Comparison of ENCODE assay signal across 10 cellular contexts in the genomic region with DNA sequence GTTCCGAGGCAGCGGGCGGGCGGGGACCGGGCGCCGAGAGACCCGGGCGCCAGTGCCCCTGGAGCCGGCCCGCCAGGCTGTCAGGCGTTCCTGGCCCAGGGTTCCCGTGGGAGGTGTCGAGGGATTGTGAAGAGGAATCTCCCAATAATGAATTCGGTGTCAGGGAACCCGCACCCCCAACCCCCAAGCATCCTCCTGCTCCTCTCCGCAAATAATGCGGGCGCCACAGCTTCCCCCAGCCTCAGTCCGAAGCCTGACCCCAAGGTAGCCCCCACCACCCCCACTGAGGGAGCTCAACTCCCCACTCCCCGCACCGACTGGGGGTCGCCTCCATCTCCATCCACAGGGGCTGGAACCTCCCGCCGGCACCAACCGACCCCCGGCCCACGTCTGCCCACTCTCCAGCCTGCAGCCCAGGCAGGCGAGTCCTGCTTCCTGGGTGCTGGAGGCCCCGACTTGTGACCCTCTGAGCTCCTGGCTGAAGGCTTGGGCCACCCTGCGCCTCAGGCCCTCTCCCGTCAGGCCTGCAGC. TPM values are rescaled to one million over a fixed set of nuclear protein-coding genes. Genes with fewer than 3 reads are reported as not detected.
DNase-seq lines count a peak whose midpoint lies in the region; ATAC-seq lines count a peak whose summit lies in the region.
"Had no signal": no experiment of that assay in that cellular context is flagged by ENCODE, and none has a peak within 500 bp of the region (broad histone marks: within the 10 kb centered on the region; RNA-seq: fewer than 3 reads in every experiment).

No MANE protein-coding gene starts in this region.

- DNase-seq in activated T-cell treated with anti-CD3 and anti-CD28 coated beads, Interleukin-2, amount 50 U/mL, for 4 hours, result no peak
- DNase-seq in activated T-cell treated with anti-CD3 and anti-CD28 coated beads for 4 hours, result no peak
- DNase-seq in activated T-helper 2 cell treated with anti-CD3 and anti-CD28 coated beads, Interferon-gamma antibody, Interleukin-2, Interleukin-4, amounts not matched to agents 10 μg/mL and 5 μg/mL and 100 μg/mL, durations not matched to agents 14 hours and 24 hours and 36 hours (ENCODE audit: low spot score), result no peak
- no peak for DNase-seq in immature natural killer cell
- DNase-seq in cerebellar nuclear complex (lab: John Stamatoyannopoulos, UW), result no peak
- DNase-seq in Kasumi-1 (lab: John Stamatoyannopoulos, UW), result no peak
- no peak for DNase-seq in A172 (ENCODE audit: low spot score)
- DNase-seq: activated effector memory CD4-positive, alpha-beta T cell treated with anti-CD3 and anti-CD28 coated beads, Interleukin-2, amount 50 U/mL, for 16 hours; NK-92 treated with Interleukin-12 subunit alpha and Interleukin-12 subunit beta, amount 100 ng/mL, for 24 hours had no signal

- intact Hi-C loops in activated T-helper 2 cell treated with anti-CD3 and anti-CD28 coated beads, Interferon-gamma antibody, Interleukin-2, Interleukin-4, amounts not matched to agents 10 μg/mL and 5 μg/mL and 100 μg/mL, durations not matched to agents 14 hours and 24 hours and 36 hours (cut with micrococcal nuclease), result no loop called here

- no peaks in the 10 kb centered on the region for H3K9me3 Mint-ChIP-seq in activated T-cell treated with anti-CD3 and anti-CD28 coated beads, Interleukin-2, amount 50 U/mL, for 4 hours
- no peaks in the 10 kb centered on the region for H3K9me3 Mint-ChIP-seq in activated T-helper 2 cell treated with anti-CD3 and anti-CD28 coated beads, Interferon-gamma antibody, Interleukin-2, Interleukin-4, amounts not matched to agents 10 μg/mL and 5 μg/mL and 100 μg/mL, durations not matched to agents 14 hours and 24 hours and 36 hours
- no peaks in the 10 kb centered on the region for H3K9me3 Mint-ChIP-seq in immature natural killer cell
- H3K9me3 Mint-ChIP-seq in stimulated activated memory B cell treated with anti-CD40 and anti-IgM and Interleukin-4, amounts not matched to agents 10 μg/mL and 1 μg/mL and 100 μg/mL, for 72 hours, result no peaks in the 10 kb centered on the region

- no peaks in the 10 kb centered on the region for H3K36me3 Mint-ChIP-seq in activated T-cell treated with anti-CD3 and anti-CD28 coated beads, Interleukin-2, amount 50 U/mL, for 4 hours (ENCODE audit: insufficient read depth)
- no peaks in the 10 kb centered on the region for H3K36me3 Mint-ChIP-seq in activated T-helper 2 cell treated with anti-CD3 and anti-CD28 coated beads, Interferon-gamma antibody, Interleukin-2, Interleukin-4, amounts not matched to agents 10 μg/mL and 5 μg/mL and 100 μg/mL, durations not matched to agents 14 hours and 24 hours and 36 hours (ENCODE audit: low read depth)
- H3K36me3 Mint-ChIP-seq in immature natural killer cell, result peaks cover 0 to 7% (median 0%) of the 10 kb centered on the region in 3 donors
- no peaks in the 10 kb centered on the region for H3K36me3 Mint-ChIP-seq in stimulated activated memory B cell treated with anti-CD40 and anti-IgM and Interleukin-4, amounts not matched to agents 10 μg/mL and 1 μg/mL and 100 μg/mL, for 72 hours

- peaks cover 8% of the 10 kb centered on the region for H3K4me1 Mint-ChIP-seq in activated T-cell treated with anti-CD3 and anti-CD28 coated beads, Interleukin-2, amount 50 U/mL, for 4 hours (ENCODE audit: low read depth)
- no peaks in the 10 kb centered on the region for H3K4me1 Mint-ChIP-seq in activated T-helper 2 cell treated with anti-CD3 and anti-CD28 coated beads, Interferon-gamma antibody, Interleukin-2, Interleukin-4, amounts not matched to agents 10 μg/mL and 5 μg/mL and 100 μg/mL, durations not matched to agents 14 hours and 24 hours and 36 hours (ENCODE audit: low read depth)
- H3K4me1 Mint-ChIP-seq in immature natural killer cell, result peaks cover 0 to 5% of the 10 kb centered on the region in 2 donors
- peaks cover 17% of the 10 kb centered on the region for H3K4me1 Mint-ChIP-seq in stimulated activated memory B cell treated with anti-CD40 and anti-IgM and Interleukin-4, amounts not matched to agents 10 μg/mL and 1 μg/mL and 100 μg/mL, for 72 hours

- peak overlapping the region; percentile 53 for H3K4me3 Mint-ChIP-seq in activated T-cell treated with anti-CD3 and anti-CD28 coated beads, Interleukin-2, amount 50 U/mL, for 4 hours
- peak overlapping the region; percentile 47 for H3K4me3 Mint-ChIP-seq in activated T-helper 2 cell treated with anti-CD3 and anti-CD28 coated beads, Interferon-gamma antibody, Interleukin-2, Interleukin-4, amounts not matched to agents 10 μg/mL and 5 μg/mL and 100 μg/mL, durations not matched to agents 14 hours and 24 hours and 36 hours (ENCODE audit: low read depth)
- peak overlapping the region; percentile 15 to 62 (median 49) for H3K4me3 Mint-ChIP-seq in immature natural killer cell
- peak overlapping the region; percentile 60 for H3K4me3 Mint-ChIP-seq in stimulated activated memory B cell treated with anti-CD40 and anti-IgM and Interleukin-4, amounts not matched to agents 10 μg/mL and 1 μg/mL and 100 μg/mL, for 72 hours

- H3K27ac Mint-ChIP-seq in activated T-helper 2 cell treated with anti-CD3 and anti-CD28 coated beads, Interferon-gamma antibody, Interleukin-2, Interleukin-4, amounts not matched to agents 10 μg/mL and 5 μg/mL and 100 μg/mL, durations not matched to agents 14 hours and 24 hours and 36 hours, result no peak overlapping the region
- H3K27ac Mint-ChIP-seq in immature natural killer cell, result no peak overlapping the region
- peak overlapping the region; percentile 48 for H3K27ac Mint-ChIP-seq in stimulated activated memory B cell treated with anti-CD40 and anti-IgM and Interleukin-4, amounts not matched to agents 10 μg/mL and 1 μg/mL and 100 μg/mL, for 72 hours

- peaks cover 27% of the 10 kb centered on the region for H3K27me3 Mint-ChIP-seq in activated T-cell treated with anti-CD3 and anti-CD28 coated beads, Interleukin-2, amount 50 U/mL, for 4 hours (ENCODE audit: low read depth)
- peaks cover 47% of the 10 kb centered on the region for H3K27me3 Mint-ChIP-seq in activated T-helper 2 cell treated with anti-CD3 and anti-CD28 coated beads, Interferon-gamma antibody, Interleukin-2, Interleukin-4, amounts not matched to agents 10 μg/mL and 5 μg/mL and 100 μg/mL, durations not matched to agents 14 hours and 24 hours and 36 hours (ENCODE audit: low read depth)
- H3K27me3 Mint-ChIP-seq in immature natural killer cell (ENCODE audit: low read depth in 3 of 3), result peaks cover 7 to 21% (median 10%) of the 10 kb centered on the region in 3 donors
- H3K27me3 Mint-ChIP-seq in stimulated activated memory B cell treated with anti-CD40 and anti-IgM and Interleukin-4, amounts not matched to agents 10 μg/mL and 1 μg/mL and 100 μg/mL, for 72 hours, result peaks cover 60% of the 10 kb centered on the region

- ATAC-seq in activated T-cell treated with anti-CD3 and anti-CD28 coated beads, Interleukin-2, amount 50 U/mL, for 4 hours, result no peak
- ATAC-seq in stimulated activated memory B cell treated with anti-CD40 and anti-IgM and Interleukin-4, amounts not matched to agents 10 μg/mL and 1 μg/mL and 100 μg/mL, for 72 hours, result no peak

RNA-seq across cellular contexts. Expression of gene CASKIN1, which starts 0.6 kb away (rescaled TPM):
- 1 to 10 TPM in 1 of 3 donors, under 1 TPM in 2; 0.14 to 1.5 (median 0.34) TPM for total RNA-seq in activated T-cell treated with anti-CD3 and anti-CD28 coated beads, Interleukin-2, amount 50 U/mL, for 4 hours
- total RNA-seq in activated T-helper 2 cell treated with anti-CD3 and anti-CD28 coated beads, Interferon-gamma antibody, Interleukin-2, Interleukin-4, amounts not matched to agents 10 μg/mL and 5 μg/mL and 100 μg/mL, durations not matched to agents 14 hours and 24 hours and 36 hours, result 0.48 and 1.0 TPM in 2 replicates
- not detected for polyA plus RNA-seq in immature natural killer cell
- 0.46 and 1.5 TPM in 2 replicates for total RNA-seq in A172 (2014; rRNA removed; shearing (Covaris generic))

RNA-seq across cellular contexts. Expression of gene MLST8, which starts 8.2 kb away (rescaled TPM):
- total RNA-seq in activated T-cell treated with anti-CD3 and anti-CD28 coated beads, Interleukin-2, amount 50 U/mL, for 4 hours, result 10 to 100 TPM; 73.6 to 88.0 (median 84.8) TPM
- 54.3 and 56.4 TPM in 2 replicates for total RNA-seq in activated T-helper 2 cell treated with anti-CD3 and anti-CD28 coated beads, Interferon-gamma antibody, Interleukin-2, Interleukin-4, amounts not matched to agents 10 μg/mL and 5 μg/mL and 100 μg/mL, durations not matched to agents 14 hours and 24 hours and 36 hours
- polyA plus RNA-seq in immature natural killer cell, result 10 to 100 TPM; 22.5 to 39.1 (median 36.9) TPM
- total RNA-seq in A172 (2014; rRNA removed; shearing (Covaris generic)), result 43.2 and 64.5 TPM in 2 replicates

RNA-seq across cellular contexts. Expression of gene BRICD5, which starts 13.6 kb away (rescaled TPM):
- total RNA-seq in activated T-cell treated with anti-CD3 and anti-CD28 coated beads, Interleukin-2, amount 50 U/mL, for 4 hours, result 1 to 10 TPM; 6.4 to 8.2 (median 6.8) TPM
- 24.6 and 25.2 TPM in 2 replicates for total RNA-seq in activated T-helper 2 cell treated with anti-CD3 and anti-CD28 coated beads, Interferon-gamma antibody, Interleukin-2, Interleukin-4, amounts not matched to agents 10 μg/mL and 5 μg/mL and 100 μg/mL, durations not matched to agents 14 hours and 24 hours and 36 hours
- under 1 TPM in 2 of 3 donors, not detected in 1; 0.10 to 0.36 TPM for polyA plus RNA-seq in immature natural killer cell
- 7.0 and 7.5 TPM in 2 replicates for total RNA-seq in A172 (2014; rRNA removed; shearing (Covaris generic))

RNA-seq across cellular contexts. Expression of gene PGP, which starts 17.6 kb away (rescaled TPM):
- 10 to 100 TPM; 25.8 to 27.9 (median 27.2) TPM for total RNA-seq in activated T-cell treated with anti-CD3 and anti-CD28 coated beads, Interleukin-2, amount 50 U/mL, for 4 hours
- total RNA-seq in activated T-helper 2 cell treated with anti-CD3 and anti-CD28 coated beads, Interferon-gamma antibody, Interleukin-2, Interleukin-4, amounts not matched to agents 10 μg/mL and 5 μg/mL and 100 μg/mL, durations not matched to agents 14 hours and 24 hours and 36 hours, result 36.1 and 37.7 TPM in 2 replicates
- 10 to 100 TPM; 10.4 to 18.4 (median 17.7) TPM for polyA plus RNA-seq in immature natural killer cell
- 35.4 and 43.4 TPM in 2 replicates for total RNA-seq in A172 (2014; rRNA removed; shearing (Covaris generic))

RNA-seq across cellular contexts. Expression of gene E4F1, which starts 26.3 kb away (rescaled TPM):
- total RNA-seq in activated T-cell treated with anti-CD3 and anti-CD28 coated beads, Interleukin-2, amount 50 U/mL, for 4 hours, result 10 to 100 TPM; 44.3 to 48.7 (median 45.3) TPM
- total RNA-seq in activated T-helper 2 cell treated with anti-CD3 and anti-CD28 coated beads, Interferon-gamma antibody, Interleukin-2, Interleukin-4, amounts not matched to agents 10 μg/mL and 5 μg/mL and 100 μg/mL, durations not matched to agents 14 hours and 24 hours and 36 hours, result 29.3 and 30.0 TPM in 2 replicates
- 10 to 100 TPM in 2 of 3 donors, 1 to 10 TPM in 1; 8.4 to 18.6 (median 10.3) TPM for polyA plus RNA-seq in immature natural killer cell
- total RNA-seq in A172 (2014; rRNA removed; shearing (Covaris generic)), result 27.0 and 29.9 TPM in 2 replicates
